ENCODE assay signal across 14 cellular contexts in the genomic region with DNA sequence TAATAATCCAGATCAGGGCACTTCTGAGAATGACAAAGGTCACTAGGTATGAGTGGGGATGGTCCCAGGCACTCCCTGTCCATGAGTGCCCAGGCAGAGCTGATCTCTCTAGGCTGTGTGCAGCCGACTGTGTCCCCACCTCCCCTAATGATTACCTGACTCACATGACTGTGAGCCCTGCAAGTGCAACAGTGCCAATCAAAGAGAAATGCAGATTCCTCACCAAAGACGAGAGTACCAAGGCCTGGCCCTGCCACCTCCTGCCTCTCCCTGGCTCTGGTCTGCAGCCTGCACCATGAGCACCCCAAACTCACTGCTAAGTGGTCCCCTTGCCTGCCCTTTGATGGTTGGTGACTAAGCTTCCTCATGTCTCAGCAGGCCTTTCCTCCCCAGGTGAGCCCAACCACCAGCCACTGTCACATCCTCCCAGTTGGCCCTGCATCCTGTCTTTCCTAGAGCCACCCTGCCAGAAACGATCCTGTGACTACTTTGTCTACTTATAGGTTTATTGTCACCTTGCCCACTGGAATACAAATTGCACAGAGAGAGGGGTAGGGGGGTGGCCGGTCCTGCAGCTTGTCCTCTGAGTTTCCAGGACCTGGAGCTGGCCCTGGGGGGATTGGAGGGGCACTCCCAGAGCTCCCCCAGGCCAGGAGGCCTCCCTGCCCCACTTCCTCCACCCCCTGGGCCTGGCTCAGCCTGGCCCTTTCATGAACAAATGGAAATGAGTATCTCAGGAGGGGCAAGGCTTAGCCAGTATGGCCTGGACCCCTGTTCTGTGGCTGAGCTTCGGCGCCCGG. TPM values are rescaled to one million over a fixed set of nuclear protein-coding genes. Genes with fewer than 3 reads are reported as not detected.
DNase-seq lines count a peak whose midpoint lies in the region; ATAC-seq and TF ChIP-seq lines count a peak whose summit lies in the region.
"Had no signal": no experiment of that assay in that cellular context is flagged by ENCODE, and none has a peak within 500 bp of the region (broad histone marks: within the 10 kb centered on the region; RNA-seq: fewer than 3 reads in every experiment).

No MANE protein-coding gene starts in this region.

- H3K9me3 Mint-ChIP-seq in nephron progenitor cell (peaks cover 17% of the 10 kb centered on the region), progenitor cell of endocrine pancreas (ENCODE audit: low read depth) (peaks cover 8% of the 10 kb centered on the region)

- H3K4me3 Mint-ChIP-seq in T-helper 17 cell (peak overlapping the region; percentile 78), nephron progenitor cell (no peak overlapping the region), progenitor cell of endocrine pancreas (ENCODE audit: low read depth) (no peak overlapping the region)

- TF ChIP-seq CTCF in nephron progenitor cell (IDR thresholded peaks at IDR 0.05) (no peak), progenitor cell of endocrine pancreas (IDR thresholded peaks at IDR 0.05; ENCODE audit: unreplicated experiment) (no peak)

- peak; percentile 19 for DNase-seq in DMS153 (lab: John Stamatoyannopoulos, UW)
- no peak for DNase-seq in DMS153 treated with DMSO at 0.1 percent for 48 hours (lab: John Stamatoyannopoulos, UW; ENCODE audit: unreplicated experiment)
- no peak for DNase-seq in T-helper 17 cell
- peak; percentile 50 for DNase-seq in activated effector memory CD4-positive, alpha-beta T cell treated with Interleukin-2 at 50 U/mL for 16 hours
- DNase-seq in nephron progenitor cell: no peak
- DNase-seq in progenitor cell of endocrine pancreas (ENCODE audit: low spot score, unreplicated experiment): no peak
- DNase-seq in SIG-M5 (lab: John Stamatoyannopoulos, UW): no peak
- DNase-seq: DMS79 treated with DMSO at 0.1 percent for 48 hours, NCI-H1417, right lobe of liver had no signal

- H3K27me3 Mint-ChIP-seq in T-helper 17 cell (no peaks in the 10 kb centered on the region), nephron progenitor cell (ENCODE audit: low read depth, poor library complexity) (peaks cover 18% of the 10 kb centered on the region), progenitor cell of endocrine pancreas (peaks cover 33% of the 10 kb centered on the region)

- peak; percentile 70 for ATAC-seq in T-helper 17 cell
- ATAC-seq in GM19455 (IDR thresholded peaks at IDR 0.05; ENCODE audit: unreplicated experiment): no peak

- no peaks in the 10 kb centered on the region for H3K36me3 Mint-ChIP-seq in T-helper 17 cell (ENCODE audit: low read depth)
- H3K36me3 Mint-ChIP-seq in nephron progenitor cell (ENCODE audit: low read depth): peaks cover 6% of the 10 kb centered on the region
- no peaks in the 10 kb centered on the region for H3K36me3 Mint-ChIP-seq in progenitor cell of endocrine pancreas (ENCODE audit: insufficient read depth)

- H3K4me1 Mint-ChIP-seq in T-helper 17 cell (peaks cover 20% of the 10 kb centered on the region), nephron progenitor cell (peaks cover 28% of the 10 kb centered on the region), progenitor cell of endocrine pancreas (ENCODE audit: low read depth) (no peaks in the 10 kb centered on the region)

- H3K9me3 ChIP-seq in T-helper 17 cell (ENCODE audit: control insufficient read depth, low read length, poor library complexity, severe bottlenecking): no peaks in the 10 kb centered on the region

- H3K27ac Mint-ChIP-seq in T-helper 17 cell (peak overlapping the region; percentile 19), nephron progenitor cell (peak overlapping the region; percentile 39), progenitor cell of endocrine pancreas (no peak overlapping the region)

RNA-seq across cellular contexts. Expression of a gene that starts 22.4 kb away (rescaled TPM):
- under 1 TPM in 1 of 2 donors, not detected in 1; 0.17 TPM for total RNA-seq in T-helper 17 cell
- total RNA-seq in progenitor cell of endocrine pancreas: not detected in 2 replicates
- total RNA-seq: endothelial cell of umbilical vein, right lobe of liver had no signal

RNA-seq across cellular contexts. Expression of a gene that starts 44.7 kb away (rescaled TPM):
- total RNA-seq in T-helper 17 cell (not detected), progenitor cell of endocrine pancreas (not detected in 2 replicates)
- total RNA-seq: astrocyte, endothelial cell of umbilical vein, mucosa of gallbladder had no signal

Comparison
In these comparisons a context has a peak if more than half of its experiments do, and no peak if none do; other contexts are left out.
1. DNase-seq: peak in DMS153 (single experiment) and activated effector memory CD4-positive, alpha-beta T cell treated with Interleukin-2 at 50 U/mL for 16 hours (single experiment); none in DMS153 treated with DMSO at 0.1 percent for 48 hours (single experiment), T-helper 17 cell (0 of 3), nephron progenitor cell (single experiment), progenitor cell of endocrine pancreas (single experiment) and SIG-M5 (single experiment).